ENCODE assay signal across 11 cellular contexts in genomic region chr4:1766336-1767057, GRCh38. TPM values are rescaled to one million over a fixed set of nuclear protein-coding genes. Genes with fewer than 3 reads are reported as not detected.
A peak's percentile ranks its signal among the peaks of the same experiment; 100 is the strongest.
DNase-seq lines count a peak whose midpoint lies in the region; ATAC-seq and TF ChIP-seq lines count a peak whose summit lies in the region.
"Had no signal": no experiment of that assay in that cellular context is flagged by ENCODE, and none has a peak within 500 bp of the region (broad histone marks: within the 10 kb centered on the region; RNA-seq: fewer than 3 reads in every experiment).

No MANE protein-coding gene starts in this region.

- H3K4me1 ChIP-seq in SK-N-SH (ENCODE audit: control insufficient read depth in 1 of 2, insufficient read depth in 2 of 2, low read depth in 1 of 2, low read length in 1 of 2): peaks cover 0 to 12% of the 10 kb centered on the region in 2 experiments; a peak in 1 of 4 replicates
- peaks cover 2% of the 10 kb centered on the region for H3K4me1 ChIP-seq in right cardiac atrium (ENCODE audit: control insufficient read depth, insufficient read depth, low read length)
- H3K4me1 ChIP-seq in gastrocnemius medialis: peaks cover 0 to 7% of the 10 kb centered on the region in 2 donors

- DNase-seq in H7 (peak; percentile 92), SK-N-SH (peak; percentile 73), right cardiac atrium (peak in 1 of 3 donors; percentile 68), gastrocnemius medialis (no peak), NCI-H774 (lab: John Stamatoyannopoulos, UW) (no peak), AML-193 (lab: John Stamatoyannopoulos, UW) (no peak)
- no peak for DNase-seq in activated T-cell treated with anti-CD3 and anti-CD28 coated beads, Interleukin-2, amount 50 U/mL, for 48 hours
- DNase-seq: GOT3; NCI-H1436 treated with DMSO at 0.1 percent for 48 hours; stimulated activated CD4-positive, alpha-beta T cell treated with anti-CD3 and anti-CD28 coated beads, Interleukin-2, amount 100 ng/mL, for 24 hours had no signal

- TF ChIP-seq POLR2A in gastrocnemius medialis (IDR thresholded peaks at IDR 0.05): no peak

- H4K20me1 ChIP-seq in SK-N-SH (ENCODE audit: insufficient read depth): no peaks in the 10 kb centered on the region

- H3K27ac ChIP-seq in SK-N-SH (ENCODE audit: low read depth in 2 of 2, low read length in 1 of 2) (no peak overlapping the region; a peak in 1 of 4 replicates), right cardiac atrium (ENCODE audit: low read length) (no peak overlapping the region), gastrocnemius medialis (no peak overlapping the region)

- no peaks in the 10 kb centered on the region for H3F3A ChIP-seq in SK-N-SH (replicated peaks; ENCODE audit: insufficient read depth)

- no peak overlapping the region for H2AFZ ChIP-seq in SK-N-SH (ENCODE audit: low read depth)

- TF ChIP-seq CTCF in SK-N-SH (IDR thresholded peaks at IDR 0.05): no peak
- TF ChIP-seq CTCF in gastrocnemius medialis (IDR thresholded peaks at IDR 0.05 in 4 of 5, conservative IDR thresholded peaks at IDR 0.05 in 1 of 5): no peak

- TF ChIP-seq EP300 in SK-N-SH (IDR thresholded peaks at IDR 0.05; ENCODE audit: borderline replicate concordance in 1 of 2, low read depth in 1 of 2, low read length in 1 of 2): no peak

- no peaks in the 10 kb centered on the region for H3K79me2 ChIP-seq in SK-N-SH (ENCODE audit: insufficient read depth)

- intact Hi-C loops in right cardiac atrium (cut with DNase I): no loop called here
- intact Hi-C loops in gastrocnemius medialis (cut with DNase I; ENCODE audit: low total_unique reads): no loop called here

- H3K9me3 ChIP-seq in SK-N-SH: no peaks in the 10 kb centered on the region
- H3K9me3 ChIP-seq in right cardiac atrium (ENCODE audit: control insufficient read depth, low read length): no peaks in the 10 kb centered on the region
- H3K9me3 ChIP-seq in gastrocnemius medialis: no peaks in the 10 kb centered on the region

- POLR2A ChIA-PET in SK-N-SH (lab: Yijun Ruan, JAX): no interaction called here

- no peak overlapping the region for H3K4me2 ChIP-seq in SK-N-SH

- H3K27me3 ChIP-seq in H7 (ENCODE audit: control insufficient read depth, insufficient read depth, low read length): peaks cover 1% of the 10 kb centered on the region; the same call in 1 of the 2 replicates
- H3K27me3 ChIP-seq in SK-N-SH (ENCODE audit: insufficient read depth): no peaks in the 10 kb centered on the region
- no peaks in the 10 kb centered on the region for H3K27me3 ChIP-seq in right cardiac atrium (ENCODE audit: control insufficient read depth, insufficient read depth)
- peaks cover 2 to 18% (median 16%) of the 10 kb centered on the region in 3 donors for H3K27me3 ChIP-seq in gastrocnemius medialis

- in situ Hi-C loops in gastrocnemius medialis (cut with MboI; ENCODE audit: low sequenced_read_pairs in 4 of 4): no loop called here

- no CpG with 5 or more reads among the region's 41 CpGs for WGBS in SK-N-SH (ENCODE audit: low lambda C conversion rate)
- WGBS in right cardiac atrium: 44% methylated on average over 41 of the region's 41 CpGs

- CTCF ChIA-PET in SK-N-SH (lab: Yijun Ruan, JAX): interaction anchor here (1.1 to 3.3 kb wide), 4 partner anchors 12 to 43 kb away, joined by 4 to 21 read pairs (median 6); no protein-coding TSS in a partner anchor

- H3K4me3 ChIP-seq in H7 (ENCODE audit: insufficient read depth, low read depth, low read length) (peak overlapping the region; percentile 30), SK-N-SH (ENCODE audit: low read depth in 2 of 2, low read length in 1 of 2) (peak overlapping the region in 1 of 2 experiments; percentile 52; a peak in 1 of 4 replicates), right cardiac atrium (ENCODE audit: low read length) (peak overlapping the region; percentile 65), gastrocnemius medialis (peak overlapping the region in 3 of 4 donors; percentile 13 to 29 (median 24))

- no peaks in the 10 kb centered on the region for H3K9me2 ChIP-seq in SK-N-SH

- ATAC-seq in right cardiac atrium (no peak), gastrocnemius medialis (no peak), HG02588 (IDR thresholded peaks at IDR 0.05; ENCODE audit: unreplicated experiment) (no peak)

- H3K9ac ChIP-seq in SK-N-SH: no peak overlapping the region

- H3K36me3 ChIP-seq in H7 (replicated peaks; ENCODE audit: control insufficient read depth, insufficient read depth, low read length) (no peaks in the 10 kb centered on the region), SK-N-SH (replicated peaks in 1 of 2; ENCODE audit: control insufficient read depth in 1 of 2, insufficient read depth in 2 of 2, low read length in 1 of 2) (no peaks in the 10 kb centered on the region), gastrocnemius medialis (no peaks in the 10 kb centered on the region)

- no peak for TF ChIP-seq RAD21 in SK-N-SH (IDR thresholded peaks at IDR 0.05; ENCODE audit: low read length)

TF ChIP-seq in SK-N-SH, 30 proteins besides CTCF, POLR2A, EP300 and RAD21:
- TF ChIP-seq NFIC (IDR thresholded peaks at IDR 0.05; ENCODE audit: borderline replicate concordance) (no peak), MXI1 (IDR thresholded peaks at IDR 0.05; ENCODE audit: low read depth, low read length) (no peak), CHD2 (IDR thresholded peaks at IDR 0.05; ENCODE audit: low read length, partially characterized antibody) (no peak), REST (IDR thresholded peaks at IDR 0.05; ENCODE audit: low read depth, low read length) (no peak)

RNA-seq across cellular contexts. Expression of gene FGFR3, which starts 26.6 kb away (rescaled TPM):
- 37.5 and 43.6 TPM in 2 replicates for total RNA-seq in H7 (2014; rRNA removed; shearing (Covaris generic))
- polyA plus RNA-seq in SK-N-SH (2012; rRNA removed) (0.62 and 1.1 TPM in 2 replicates), right cardiac atrium (4.5 TPM)
- 0.37 and 0.69 TPM in 2 replicates for polyA plus RNA-seq in SK-N-SH (2012; cell fraction: cytosol; rRNA removed)
- polyA plus RNA-seq in SK-N-SH (2012; cell fraction: nucleus; rRNA removed): 2.3 and 2.7 TPM in 2 replicates
- total RNA-seq in right cardiac atrium (10 to 100 TPM in 1 of 4 donors, 1 to 10 TPM in 3; 6.4 to 17.5 (median 8.8) TPM), gastrocnemius medialis (under 1 TPM in 3 of 4 donors, not detected in 1; 0.15 to 0.51 (median 0.18) TPM)

RNA-seq across cellular contexts. Expression of gene TACC3, which starts 45.2 kb away (rescaled TPM):
- total RNA-seq in H7 (2014; rRNA removed; shearing (Covaris generic)): 54.0 and 69.0 TPM in 2 replicates
- polyA plus RNA-seq in SK-N-SH (2012; rRNA removed) (29.2 and 49.5 TPM in 2 replicates), right cardiac atrium (6.3 TPM)
- 24.5 and 30.6 TPM in 2 replicates for polyA plus RNA-seq in SK-N-SH (2012; cell fraction: cytosol; rRNA removed)
- 89.9 and 151 TPM in 2 replicates for polyA plus RNA-seq in SK-N-SH (2012; cell fraction: nucleus; rRNA removed)
- total RNA-seq in right cardiac atrium (10 to 100 TPM in 1 of 4 donors, 1 to 10 TPM in 3; 4.1 to 10.8 (median 6.5) TPM), gastrocnemius medialis (1 to 10 TPM; 1.5 to 3.2 (median 1.9) TPM)

RNA-seq across cellular contexts. Expression of gene TMEM129, which starts 45.4 kb away (rescaled TPM):
- total RNA-seq in H7 (2014; rRNA removed; shearing (Covaris generic)): 69.7 and 86.0 TPM in 2 replicates
- polyA plus RNA-seq in SK-N-SH (2012; rRNA removed): 36.5 and 43.9 TPM in 2 replicates
- polyA plus RNA-seq in SK-N-SH (2012; cell fraction: cytosol; rRNA removed): 16.4 and 29.5 TPM in 2 replicates
- polyA plus RNA-seq in SK-N-SH (2012; cell fraction: nucleus; rRNA removed): 68.2 and 69.8 TPM in 2 replicates
- 10 to 100 TPM; 43.0 to 59.2 (median 48.0) TPM for total RNA-seq in right cardiac atrium
- polyA plus RNA-seq in right cardiac atrium: 59.1 TPM
- total RNA-seq in gastrocnemius medialis: 10 to 100 TPM; 30.3 to 78.0 (median 44.2) TPM

RNA-seq across cellular contexts. Expression of gene SLBP, which starts 54.4 kb away (rescaled TPM):
- 75.3 and 82.2 TPM in 2 replicates for total RNA-seq in H7 (2014; rRNA removed; shearing (Covaris generic))
- polyA plus RNA-seq in SK-N-SH (2012; rRNA removed) (51.5 and 64.3 TPM in 2 replicates), right cardiac atrium (12.2 TPM)
- polyA plus RNA-seq in SK-N-SH (2012; cell fraction: cytosol; rRNA removed): 69.5 and 78.4 TPM in 2 replicates
- 30.8 and 40.1 TPM in 2 replicates for polyA plus RNA-seq in SK-N-SH (2012; cell fraction: nucleus; rRNA removed)
- total RNA-seq in right cardiac atrium (10 to 100 TPM; 13.4 to 16.1 (median 14.8) TPM), gastrocnemius medialis (10 to 100 TPM; 17.0 to 25.6 (median 21.0) TPM)

Comparison
In these comparisons a context has a peak if more than half of its experiments do, and no peak if none do; other contexts are left out.
1. DNase-seq: peak in H7 (single experiment) and SK-N-SH (single experiment); none in gastrocnemius medialis (0 of 2), NCI-H774 (single experiment), AML-193 (0 of 2) and activated T-cell treated with anti-CD3 and anti-CD28 coated beads, Interleukin-2, amount 50 U/mL, for 48 hours (0 of 2).
2. RNA of gene FGFR3, which starts 26.6 kb away (total RNA-seq): 37.5 to 43.6 TPM in H7 and 6.4 to 17.5 TPM in right cardiac atrium; 0.15 to 0.51 TPM in gastrocnemius medialis; every median in the first group is over 4 times any median in the second.